Comparison of ENCODE assay signal across 16 cellular contexts in genomic region chr6:128350416-128351254, GRCh38.
DNase-seq lines count a peak whose midpoint lies in the region; ATAC-seq, FAIRE-seq and TF ChIP-seq lines count a peak whose summit lies in the region.
"Had no signal": no experiment of that assay in that cellular context is flagged by ENCODE, and none has a peak within 500 bp of the region (broad histone marks: within the 10 kb centered on the region; RNA-seq: fewer than 3 reads in every experiment).

No MANE protein-coding gene starts in this region.

- intact Hi-C loops in pancreas (cut with DNase I): no loop called here
- intact Hi-C loops in prostate gland (cut with DNase I): no loop called here

- no peaks in the 10 kb centered on the region for H3K27me3 ChIP-seq in GM23338 (ENCODE audit: insufficient read depth)
- H3K27me3 ChIP-seq in pancreas: no peaks in the 10 kb centered on the region
- H3K27me3 ChIP-seq in neural progenitor cell: no peaks in the 10 kb centered on the region
- H3K27me3 ChIP-seq in prostate gland (replicated peaks; ENCODE audit: insufficient read depth): no peaks in the 10 kb centered on the region
- H3K27me3 ChIP-seq: heart left ventricle, neutrophil, spleen, suprapubic skin had no signal

- 32 to 35% methylated on average over 6 of the region's 6 CpGs for WGBS in pancreas, 2 donors
- 54% methylated on average over 6 of the region's 6 CpGs for whole genome bisulfite sequencing in prostate gland

- ATAC-seq in GM23338 (no peak), pancreas (peak; percentile 40 to 81 (median 66))
- ATAC-seq: activated CD4-positive, CD25-positive, alpha-beta regulatory T cell treated with anti-CD3 and anti-CD28 coated beads, Interleukin-2, amount 50 U/mL, for 24 hours; heart left ventricle had no signal

- peaks cover 5% of the 10 kb centered on the region for H3K4me1 Mint-ChIP-seq in GM23338
- peaks cover 7% of the 10 kb centered on the region for H3K4me1 Mint-ChIP-seq in neural progenitor cell

- H3K9me3 ChIP-seq in pancreas (no peaks in the 10 kb centered on the region), neural progenitor cell (ENCODE audit: low read depth) (no peaks in the 10 kb centered on the region), prostate gland (no peaks in the 10 kb centered on the region)
- H3K9me3 ChIP-seq: heart left ventricle, neutrophil, spleen, suprapubic skin had no signal

- H3K4me3 Mint-ChIP-seq in GM23338 (no peak overlapping the region), neural progenitor cell (no peak overlapping the region)
- H3K4me3 Mint-ChIP-seq: activated T-cell treated with anti-CD3 and anti-CD28 coated beads, Interleukin-2, amount 50 U/mL, for 24 hours had no signal

- TF ChIP-seq CTCF in GM23338 (conservative IDR thresholded peaks at IDR 0.05; ENCODE audit: low read depth in 2 of 2) (no peak), fibroblast of mammary gland (conservative IDR thresholded peaks at IDR 0.05; ENCODE audit: control insufficient read depth, insufficient read depth, low read depth, low read length) (no peak), pancreas (IDR thresholded peaks at IDR 0.05) (no peak), neural progenitor cell (IDR thresholded peaks at IDR 0.05) (no peak), prostate gland (IDR thresholded peaks at IDR 0.05) (no peak)

- H3K27ac Mint-ChIP-seq in GM23338 (peak overlapping the region; percentile 17; the same call in 1 of the 2 replicates), neural progenitor cell (no peak overlapping the region)
- H3K27ac Mint-ChIP-seq: activated T-cell treated with anti-CD3 and anti-CD28 coated beads, Interleukin-2, amount 50 U/mL, for 24 hours had no signal

- no peak overlapping the region for H3K9ac ChIP-seq in neural progenitor cell

- H3K9me2 ChIP-seq in GM23338 (ENCODE audit: insufficient read depth): no peaks in the 10 kb centered on the region

- peaks cover 16% of the 10 kb centered on the region for H3K79me2 ChIP-seq in GM23338 (replicated peaks; ENCODE audit: insufficient read depth)
- H3K79me2 ChIP-seq in neural progenitor cell (ENCODE audit: low read depth): peaks cover 7% of the 10 kb centered on the region

- H3K4me2 ChIP-seq in GM23338 (no peak overlapping the region), neural progenitor cell (no peak overlapping the region)

- FAIRE-seq in pancreas (lab: Jason Lieb, UNC): peak; percentile 53

- no peaks in the 10 kb centered on the region for H3F3A ChIP-seq in GM23338 (replicated peaks; ENCODE audit: low read depth)
- no peaks in the 10 kb centered on the region for H3F3A ChIP-seq in neural progenitor cell (ENCODE audit: low read depth)

- no peaks in the 10 kb centered on the region for H3K27me3 Mint-ChIP-seq in GM23338 (ENCODE audit: insufficient read depth, low read depth, poor library complexity)
- H3K27me3 Mint-ChIP-seq in neural progenitor cell (ENCODE audit: insufficient read depth, low read depth): no peaks in the 10 kb centered on the region

- H4K20me1 ChIP-seq in GM23338 (replicated peaks; ENCODE audit: insufficient read depth): no peaks in the 10 kb centered on the region; the same call in 1 of the 2 replicates
- H4K20me1 ChIP-seq in neural progenitor cell (ENCODE audit: low read depth): no peaks in the 10 kb centered on the region

- DNase-seq in GM23338 (ENCODE audit: low spot score) (no peak), RPMI7951 (ENCODE audit: low read depth) (peak; percentile 69), fibroblast of mammary gland (ENCODE audit: low read depth) (peak; percentile 42), pancreas (no peak), NCI-H1092 (lab: John Stamatoyannopoulos, UW) (no peak), T-helper 2 cell (no peak), neural progenitor cell (ENCODE audit: low spot score) (no peak), prostate gland (ENCODE audit: low spot score) (no peak)
- DNase-seq: activated T-cell treated with anti-CD3 and anti-CD28 coated beads, Interleukin-2, amount 50 U/mL, for 24 hours; amniotic stem cell; effector CD8-positive, alpha-beta T cell; heart left ventricle; spleen had no signal

- H2AFZ ChIP-seq in GM23338: no peak overlapping the region
- no peak overlapping the region for H2AFZ ChIP-seq in neural progenitor cell (replicated peaks)

- H3K27ac ChIP-seq in GM23338 (ENCODE audit: low read depth): no peak overlapping the region
- no peak overlapping the region for H3K27ac ChIP-seq in pancreas
- no peak overlapping the region for H3K27ac ChIP-seq in neural progenitor cell
- no peak overlapping the region for H3K27ac ChIP-seq in prostate gland
- H3K27ac ChIP-seq: neutrophil, spleen, suprapubic skin had no signal

- TF ChIP-seq POLR2A in prostate gland (IDR thresholded peaks at IDR 0.05): no peak

- H3K9me3 Mint-ChIP-seq in GM23338 (no peaks in the 10 kb centered on the region), neural progenitor cell (no peaks in the 10 kb centered on the region)
- H3K9me3 Mint-ChIP-seq: activated T-cell treated with anti-CD3 and anti-CD28 coated beads, Interleukin-2, amount 50 U/mL, for 24 hours had no signal

- H3K4me1 ChIP-seq in GM23338 (ENCODE audit: insufficient read depth): 0 out of 2 replicates have a peak, but pooled peaks cover 6% of the 10 kb centered on the region
- H3K4me1 ChIP-seq in pancreas: peaks cover 0 to 39% (median 15%) of the 10 kb centered on the region in 3 donors
- no peaks in the 10 kb centered on the region for H3K4me1 ChIP-seq in neural progenitor cell
- no peaks in the 10 kb centered on the region for H3K4me1 ChIP-seq in prostate gland (replicated peaks)
- H3K4me1 ChIP-seq: spleen, suprapubic skin had no signal

- no peaks in the 10 kb centered on the region for H3K36me3 ChIP-seq in GM23338 (ENCODE audit: insufficient read depth)
- H3K36me3 ChIP-seq in pancreas: no peaks in the 10 kb centered on the region
- H3K36me3 ChIP-seq in neural progenitor cell: no peaks in the 10 kb centered on the region
- no peaks in the 10 kb centered on the region for H3K36me3 ChIP-seq in prostate gland
- H3K36me3 ChIP-seq: heart left ventricle, neutrophil, spleen, suprapubic skin had no signal

- H3K36me3 Mint-ChIP-seq in GM23338 (ENCODE audit: low read depth) (no peaks in the 10 kb centered on the region), neural progenitor cell (peaks cover 2% of the 10 kb centered on the region)

- H3K4me3 ChIP-seq in GM23338 (no peak overlapping the region), fibroblast of mammary gland (ENCODE audit: control insufficient read depth, low read depth, low read length) (no peak overlapping the region), pancreas (no peak overlapping the region), neural progenitor cell (no peak overlapping the region), prostate gland (no peak overlapping the region)
- H3K4me3 ChIP-seq: heart left ventricle, spleen, suprapubic skin had no signal

TF ChIP-seq in GM23338, 12 proteins besides CTCF, POLR2A, EP300 and RAD21:
- no peak for TF ChIP-seq ETS1 (IDR thresholded peaks at IDR 0.05)
TF ChIP-seq in GM23338: peak in this region for 0.

Comparison
In these comparisons a context has a peak if more than half of its experiments do, and no peak if none do; other contexts are left out.
1. DNase-seq: peak in RPMI7951 (single experiment) and fibroblast of mammary gland (single experiment); none in GM23338 (single experiment), pancreas (0 of 6), NCI-H1092 (single experiment), T-helper 2 cell (0 of 5), neural progenitor cell (single experiment) and prostate gland (single experiment).